In genomic region chr6:25942561-25943147, GRCh38 we compare ENCODE assay signal across 8 cellular contexts. TPM values are rescaled to one million over a fixed set of nuclear protein-coding genes. Genes with fewer than 3 reads are reported as not detected.
DNase-seq lines count a peak whose midpoint lies in the region; ATAC-seq and TF ChIP-seq lines count a peak whose summit lies in the region.

No MANE protein-coding gene starts in this region.

- H3K9me3 Mint-ChIP-seq in stimulated activated memory B cell treated with anti-CD40 and anti-IgM and Interleukin-4, amounts not matched to agents 10 μg/mL and 1 μg/mL and 100 μg/mL, for 72 hours, result peaks cover 6% of the 10 kb centered on the region

- no peak for ATAC-seq in stimulated activated memory B cell treated with anti-CD40 and anti-IgM and Interleukin-4, amounts not matched to agents 10 μg/mL and 1 μg/mL and 100 μg/mL, for 72 hours
- ATAC-seq in GM21515 (IDR thresholded peaks at IDR 0.05; ENCODE audit: unreplicated experiment), result no peak
- ATAC-seq in HG02610 (IDR thresholded peaks at IDR 0.05; ENCODE audit: unreplicated experiment), result no peak

- H3K4me3 ChIP-seq in H7 (ENCODE audit: insufficient read depth, low read depth, low read length), result no peak overlapping the region

- peak; percentile 73 for TF ChIP-seq RAD21 in Ishikawa (IDR thresholded peaks at IDR 0.05; ENCODE audit: low read depth)

- peak overlapping the region; percentile 10 for H3K27ac Mint-ChIP-seq in stimulated activated memory B cell treated with anti-CD40 and anti-IgM and Interleukin-4, amounts not matched to agents 10 μg/mL and 1 μg/mL and 100 μg/mL, for 72 hours

- H3K36me3 Mint-ChIP-seq in stimulated activated memory B cell treated with anti-CD40 and anti-IgM and Interleukin-4, amounts not matched to agents 10 μg/mL and 1 μg/mL and 100 μg/mL, for 72 hours, result peaks cover 5% of the 10 kb centered on the region

- no peaks in the 10 kb centered on the region for H3K27me3 Mint-ChIP-seq in stimulated activated memory B cell treated with anti-CD40 and anti-IgM and Interleukin-4, amounts not matched to agents 10 μg/mL and 1 μg/mL and 100 μg/mL, for 72 hours

- TF ChIP-seq EP300 in Ishikawa (IDR thresholded peaks at IDR 0.05; ENCODE audit: borderline replicate concordance), result no peak

- no peaks in the 10 kb centered on the region for H3K27me3 ChIP-seq in H7 (ENCODE audit: control insufficient read depth, insufficient read depth, low read length)

- H3K4me3 Mint-ChIP-seq in stimulated activated memory B cell treated with anti-CD40 and anti-IgM and Interleukin-4, amounts not matched to agents 10 μg/mL and 1 μg/mL and 100 μg/mL, for 72 hours, result no peak overlapping the region

- peaks cover 20% of the 10 kb centered on the region for H3K4me1 Mint-ChIP-seq in stimulated activated memory B cell treated with anti-CD40 and anti-IgM and Interleukin-4, amounts not matched to agents 10 μg/mL and 1 μg/mL and 100 μg/mL, for 72 hours

- H3K36me3 ChIP-seq in H7 (replicated peaks; ENCODE audit: control insufficient read depth, insufficient read depth, low read length), result no peaks in the 10 kb centered on the region

- DNase-seq in DMS153 treated with DMSO at 0.1 percent for 48 hours (lab: John Stamatoyannopoulos, UW; ENCODE audit: unreplicated experiment), result peak; percentile 44
- peak; percentile 48 for DNase-seq in RPMI8226
- peak; percentile 73 for DNase-seq in fibroblast of peridontal ligament (ENCODE audit: extremely low read depth)
- no peak for DNase-seq in H7

TF ChIP-seq in Ishikawa, 13 proteins besides CTCF, POLR2A, EP300 and RAD21:
- TF ChIP-seq YY1 (IDR thresholded peaks at IDR 0.05; ENCODE audit: low read depth) (no peak), ZBTB7A (IDR thresholded peaks at IDR 0.05; ENCODE audit: low read depth) (no peak), TCF12 (IDR thresholded peaks at IDR 0.05; ENCODE audit: low read depth) (no peak), NFIC (IDR thresholded peaks at IDR 0.05) (no peak), TAF1 (IDR thresholded peaks at IDR 0.05; ENCODE audit: low read depth) (no peak), MAX (IDR thresholded peaks at IDR 0.05) (no peak), EGR1 (IDR thresholded peaks at IDR 0.05) (no peak), FOXM1 (IDR thresholded peaks at IDR 0.05; ENCODE audit: borderline replicate concordance, low read depth) (no peak), CEBPB (IDR thresholded peaks at IDR 0.05) (no peak), REST (IDR thresholded peaks at IDR 0.05; ENCODE audit: low read depth) (no peak), USF1 (IDR thresholded peaks at IDR 0.05) (no peak), TEAD4 (IDR thresholded peaks at IDR 0.05) (no peak), CREB1 (IDR thresholded peaks at IDR 0.05; ENCODE audit: low read depth) (no peak)

RNA-seq across cellular contexts. Expression of gene SLC17A2, which starts 12.2 kb away (rescaled TPM):
- total RNA-seq in H7 (2014; rRNA removed; shearing (Covaris generic)), result not detected in 2 replicates

RNA-seq across cellular contexts. Expression of gene TRIM38, which starts 19.9 kb away (rescaled TPM):
- total RNA-seq in H7 (2014; rRNA removed; shearing (Covaris generic)), result 1.0 and 2.3 TPM in 2 replicates
